ENCODE assay signal across 1 cellular context in genomic region chr3:190538288-190538687, GRCh38.
TF ChIP-seq lines count a peak whose summit lies in the region.

No MANE protein-coding gene starts in this region.

TF ChIP-seq in WTC11, 78 proteins besides CTCF, POLR2A, EP300 and RAD21 (continued from another document):
- TF ChIP-seq ZNF219 (CRISPR knock-in tag; IDR thresholded peaks at IDR 0.05; ENCODE audit: borderline replicate concordance) = no peak
- TF ChIP-seq JUN (CRISPR knock-in tag; IDR thresholded peaks at IDR 0.05) = no peak
TF ChIP-seq in WTC11: peak in this region for 0.
